ENCODE assay signal across 11 cellular contexts in genomic region chr15:66389859-66390382, GRCh38. TPM values are rescaled to one million over a fixed set of nuclear protein-coding genes. Genes with fewer than 3 reads are reported as not detected.
DNase-seq lines count a peak whose midpoint lies in the region; ATAC-seq and TF ChIP-seq lines count a peak whose summit lies in the region.
"Had no signal": no experiment of that assay in that cellular context is flagged by ENCODE, and none has a peak within 500 bp of the region (broad histone marks: within the 10 kb centered on the region; RNA-seq: fewer than 3 reads in every experiment).

No MANE protein-coding gene starts in this region.

- H3K27me3 Mint-ChIP-seq in activated naive CD4-positive, alpha-beta T cell treated with anti-CD3 and anti-CD28 coated beads for 36 hours (ENCODE audit: low read depth): no peaks in the 10 kb centered on the region
- no peaks in the 10 kb centered on the region for H3K27me3 Mint-ChIP-seq in stimulated activated memory B cell treated with anti-CD40 and anti-IgM and Interleukin-4, amounts not matched to agents 10 μg/mL and 1 μg/mL and 100 μg/mL, for 72 hours

- peak overlapping the region; percentile 74 for H3K27ac Mint-ChIP-seq in activated naive CD4-positive, alpha-beta T cell treated with anti-CD3 and anti-CD28 coated beads for 36 hours
- peak overlapping the region; percentile 47 for H3K27ac Mint-ChIP-seq in stimulated activated memory B cell treated with anti-CD40 and anti-IgM and Interleukin-4, amounts not matched to agents 10 μg/mL and 1 μg/mL and 100 μg/mL, for 72 hours

- H3K4me1 Mint-ChIP-seq in activated naive CD4-positive, alpha-beta T cell treated with anti-CD3 and anti-CD28 coated beads for 36 hours (ENCODE audit: low read depth): peaks cover 78% of the 10 kb centered on the region
- peaks cover 92% of the 10 kb centered on the region for H3K4me1 Mint-ChIP-seq in stimulated activated memory B cell treated with anti-CD40 and anti-IgM and Interleukin-4, amounts not matched to agents 10 μg/mL and 1 μg/mL and 100 μg/mL, for 72 hours

- H3K4me3 Mint-ChIP-seq in activated naive CD4-positive, alpha-beta T cell treated with anti-CD3 and anti-CD28 coated beads for 36 hours: peak overlapping the region; percentile 37
- no peak overlapping the region for H3K4me3 Mint-ChIP-seq in stimulated activated memory B cell treated with anti-CD40 and anti-IgM and Interleukin-4, amounts not matched to agents 10 μg/mL and 1 μg/mL and 100 μg/mL, for 72 hours

- no peak for DNase-seq in activated naive CD4-positive, alpha-beta T cell treated with anti-CD3 and anti-CD28 coated beads for 36 hours
- no peak for DNase-seq in activated naive CD4-positive, alpha-beta T cell treated with Interleukin-2 at 50 U/mL for 16 hours
- DNase-seq in OCI-LY7 (ENCODE audit: low spot score) (peak; percentile 26), omental fat pad (ENCODE audit: low spot score) (no peak), NCI-H524 (lab: John Stamatoyannopoulos, UW) (no peak)
- peak; percentile 15 for DNase-seq in central memory CD4-positive, alpha-beta T cell
- no peak for DNase-seq in effector CD8-positive, alpha-beta T cell (lab: John Stamatoyannopoulos, UW)
- DNase-seq: activated gamma-delta T cell, BE2C had no signal

- CTCF ChIA-PET in activated naive CD4-positive, alpha-beta T cell treated with anti-CD3 and anti-CD28 coated beads for 36 hours (lab: Charles Lee): no interaction called here
- CTCF ChIA-PET in OCI-LY7 (lab: Charles Lee; ENCODE audit: unreplicated experiment): interaction anchor here (1.0 kb wide), 1 partner anchor 68 kb away, joined by 3 read pairs; no protein-coding TSS in a partner anchor

- no peak for ATAC-seq in stimulated activated memory B cell treated with anti-CD40 and anti-IgM and Interleukin-4, amounts not matched to agents 10 μg/mL and 1 μg/mL and 100 μg/mL, for 72 hours
- no peak for ATAC-seq in omental fat pad (ENCODE audit: low FRiP score)

- peaks cover 30% of the 10 kb centered on the region for H4K20me1 ChIP-seq in OCI-LY7 (ENCODE audit: insufficient read depth, low read length)

- peak overlapping the region; percentile 83 for H3K4me3 ChIP-seq in OCI-LY7 (ENCODE audit: low read depth, low read length, poor library complexity, severe bottlenecking)
- H3K4me3 ChIP-seq: SK-N-MC had no signal

- peak overlapping the region; percentile 99 for H3K4me2 ChIP-seq in OCI-LY7 (ENCODE audit: low read length)

- BruUV-seq in OCI-LY7 (replicated peaks; lab: Mats Ljungman, UMichigan): no TSS peak

- POLR2A ChIA-PET in OCI-LY7 (lab: Charles Lee): interaction anchor here (0.6 kb wide), 1 partner anchor 23 kb away, joined by 3 read pairs; no protein-coding TSS in a partner anchor

- no peaks in the 10 kb centered on the region for H3K9me3 ChIP-seq in OCI-LY7 (ENCODE audit: low read length)
- H3K9me3 ChIP-seq: BE2C had no signal

- H3K36me3 ChIP-seq in OCI-LY7 (ENCODE audit: insufficient read depth, low read length): peaks cover 42% of the 10 kb centered on the region

- peaks cover 85% of the 10 kb centered on the region for H3K79me2 ChIP-seq in OCI-LY7 (ENCODE audit: insufficient read depth, low read depth, low read length)

- peaks cover 21% of the 10 kb centered on the region for H3K36me3 Mint-ChIP-seq in activated naive CD4-positive, alpha-beta T cell treated with anti-CD3 and anti-CD28 coated beads for 36 hours (ENCODE audit: low read depth)
- peaks cover 8% of the 10 kb centered on the region for H3K36me3 Mint-ChIP-seq in stimulated activated memory B cell treated with anti-CD40 and anti-IgM and Interleukin-4, amounts not matched to agents 10 μg/mL and 1 μg/mL and 100 μg/mL, for 72 hours

- intact Hi-C loops in activated naive CD4-positive, alpha-beta T cell treated with anti-CD3 and anti-CD28 coated beads for 36 hours (cut with micrococcal nuclease): loop anchor here (1.0 to 10.0 kb wide), 3 partner anchors 11 to 573 kb away; no protein-coding TSS in a partner anchor
- intact Hi-C loops in OCI-LY7 (cut with micrococcal nuclease; ENCODE audit: unreplicated experiment): loop anchor here (1.0 kb wide), 1 partner anchor 34 kb away; the partner anchor contains the start of gene TIPIN

- no peaks in the 10 kb centered on the region for H3K9me3 Mint-ChIP-seq in activated naive CD4-positive, alpha-beta T cell treated with anti-CD3 and anti-CD28 coated beads for 36 hours
- no peaks in the 10 kb centered on the region for H3K9me3 Mint-ChIP-seq in stimulated activated memory B cell treated with anti-CD40 and anti-IgM and Interleukin-4, amounts not matched to agents 10 μg/mL and 1 μg/mL and 100 μg/mL, for 72 hours

- peaks cover 50% of the 10 kb centered on the region for H3K4me1 ChIP-seq in OCI-LY7 (ENCODE audit: insufficient read depth, low read length, poor library complexity, severe bottlenecking)
- H3K4me1 ChIP-seq: BE2C had no signal

- peak overlapping the region; percentile 83 for H3K27ac ChIP-seq in OCI-LY7 (ENCODE audit: low read depth, low read length, poor library complexity, severe bottlenecking)
- H3K27ac ChIP-seq: SK-N-MC had no signal

- no peak overlapping the region for H2AFZ ChIP-seq in OCI-LY7 (ENCODE audit: low read length)

- TF ChIP-seq CTCF in OCI-LY7 (conservative IDR thresholded peaks at IDR 0.05; ENCODE audit: low read length): no peak
- no peak for TF ChIP-seq CTCF in omental fat pad (IDR thresholded peaks at IDR 0.05)

- no peaks in the 10 kb centered on the region for H3K9me2 ChIP-seq in OCI-LY7 (ENCODE audit: insufficient read depth, low read length)

RNA-seq across cellular contexts. Expression of gene MAP2K1, which starts 3.2 kb away (rescaled TPM):
- total RNA-seq in activated naive CD4-positive, alpha-beta T cell treated with anti-CD3 and anti-CD28 coated beads for 36 hours: 10 to 100 TPM; 69.6 to 72.6 TPM
- total RNA-seq in OCI-LY7 (2014; rRNA removed; shearing (Covaris generic)): 37.2 and 43.9 TPM in 2 replicates
- 82.6 and 95.8 TPM in 2 replicates for total RNA-seq in OCI-LY7 (2022)
- 10 to 100 TPM; 49.3 to 63.2 (median 59.6) TPM for total RNA-seq in omental fat pad

RNA-seq across cellular contexts. Expression of gene TIPIN, which starts 33.4 kb away (rescaled TPM):
- 10 to 100 TPM; 33.8 to 34.7 TPM for total RNA-seq in activated naive CD4-positive, alpha-beta T cell treated with anti-CD3 and anti-CD28 coated beads for 36 hours
- 26.0 and 28.6 TPM in 2 replicates for total RNA-seq in OCI-LY7 (2014; rRNA removed; shearing (Covaris generic))
- total RNA-seq in OCI-LY7 (2022) (34.9 and 38.1 TPM in 2 replicates), omental fat pad (1 to 10 TPM; 2.3 to 5.8 (median 5.2) TPM)

Comparison
In these comparisons a context has a peak if more than half of its experiments do, and no peak if none do; other contexts are left out.
1. DNase-seq: peak in OCI-LY7 (single experiment) and central memory CD4-positive, alpha-beta T cell (single experiment); none in activated naive CD4-positive, alpha-beta T cell treated with anti-CD3 and anti-CD28 coated beads for 36 hours (single experiment), activated naive CD4-positive, alpha-beta T cell treated with Interleukin-2 at 50 U/mL for 16 hours (single experiment), effector CD8-positive, alpha-beta T cell (single experiment), omental fat pad (single experiment) and NCI-H524 (0 of 2).